ENCODE assay signal across 8 cellular contexts in genomic region chr7:30026229-30027064, GRCh38. TPM values are rescaled to one million over a fixed set of nuclear protein-coding genes. Genes with fewer than 3 reads are reported as not detected.
A peak's percentile ranks its signal among the peaks of the same experiment; 100 is the strongest.
DNase-seq lines count a peak whose midpoint lies in the region; ATAC-seq, FAIRE-seq and TF ChIP-seq lines count a peak whose summit lies in the region.

TSS of gene FKBP14 (minus strand) at chr7:30026702. CDS start at chr7:30026508, 194 bp downstream.

- DNase-seq in NCI-H1694 (lab: John Stamatoyannopoulos, UW) (peak; percentile 99), astrocyte (ENCODE audit: low read depth) (peak; percentile 100), right cardiac atrium (peak; percentile 97 to 99 (median 98)), psoas muscle (peak; percentile 97 to 98), urothelium cell line (ENCODE audit: low spot score) (peak; percentile 99)
- peak; percentile 91 for DNase-seq in T-helper 2 cell treated with Interferon-gamma antibody and Interleukin-4, amounts not matched to agents 5 μg/mL and 100 μg/mL, for 36 hours (ENCODE audit: low spot score)

- peak within 1 kb of the TSS; percentile 92 for H3K9ac ChIP-seq in astrocyte (ENCODE audit: low read length)

- TF ChIP-seq CTCF in astrocyte (IDR thresholded peaks at IDR 0.05; ENCODE audit: insufficient read depth, low read depth, low read length), result no peak
- TF ChIP-seq CTCF in psoas muscle (IDR thresholded peaks at IDR 0.05), result no peak

- H3K27me3 ChIP-seq in astrocyte (ENCODE audit: insufficient read depth, low read length), result no peaks in the 10 kb centered on the region
- no peaks in the 10 kb centered on the region for H3K27me3 ChIP-seq in right cardiac atrium (ENCODE audit: control insufficient read depth, insufficient read depth)
- H3K27me3 ChIP-seq in psoas muscle (ENCODE audit: insufficient read depth in 3 of 3, low read length in 2 of 3), result no peaks in the 10 kb centered on the region

- H4K20me1 ChIP-seq in astrocyte (ENCODE audit: insufficient read depth, low read length), result peaks cover 59% of the 10 kb centered on the region

- peak; percentile 69 for ATAC-seq in GM18499 (IDR thresholded peaks at IDR 0.05; ENCODE audit: insufficient read depth, unreplicated experiment)
- peak; percentile 77 for ATAC-seq in HG02885 (IDR thresholded peaks at IDR 0.05; ENCODE audit: poor library complexity, unreplicated experiment)
- ATAC-seq in right cardiac atrium, result peak; percentile 96
- peak; percentile 92 to 97 (median 93) for ATAC-seq in psoas muscle

- peak within 1 kb of the TSS; percentile 98 for H3K4me3 ChIP-seq in astrocyte (ENCODE audit: insufficient read depth, low read depth, low read length)
- H3K4me3 ChIP-seq in right cardiac atrium (ENCODE audit: low read length), result peak within 1 kb of the TSS; percentile 96
- peak within 1 kb of the TSS; percentile 94 for H3K4me3 ChIP-seq in psoas muscle

- no peak within 1 kb of the TSS for H3K4me3 Mint-ChIP-seq in T-helper 2 cell treated with Interferon-gamma antibody and Interleukin-4, amounts not matched to agents 5 μg/mL and 100 μg/mL, for 36 hours
- peak within 1 kb of the TSS; percentile 99 for H3K4me3 Mint-ChIP-seq in astrocyte (ENCODE audit: unreplicated experiment)

- peak within 1 kb of the TSS; percentile 86 for H3K4me2 ChIP-seq in astrocyte (ENCODE audit: low read length)

- H3K79me2 ChIP-seq in astrocyte (ENCODE audit: insufficient read depth, low read length), result peaks cover 78% of the 10 kb centered on the region

- H3K36me3 ChIP-seq in astrocyte (ENCODE audit: insufficient read depth, low read length) (no peaks in the 10 kb centered on the region), psoas muscle (ENCODE audit: insufficient read depth in 1 of 2, low read depth in 1 of 2) (no peaks in the 10 kb centered on the region)

- no peaks in the 10 kb centered on the region for H3K9me3 ChIP-seq in astrocyte (ENCODE audit: insufficient read depth, low read depth, low read length)
- H3K9me3 ChIP-seq in right cardiac atrium (ENCODE audit: control insufficient read depth, low read length), result no peaks in the 10 kb centered on the region
- H3K9me3 ChIP-seq in psoas muscle, result no peaks in the 10 kb centered on the region

- H3K27ac Mint-ChIP-seq in T-helper 2 cell treated with Interferon-gamma antibody and Interleukin-4, amounts not matched to agents 5 μg/mL and 100 μg/mL, for 36 hours, result peak within 1 kb of the TSS; percentile 89
- peak within 1 kb of the TSS; percentile 89 for H3K27ac Mint-ChIP-seq in astrocyte (ENCODE audit: unreplicated experiment)

- peaks cover 3% of the 10 kb centered on the region for H3K36me3 Mint-ChIP-seq in T-helper 2 cell treated with Interferon-gamma antibody and Interleukin-4, amounts not matched to agents 5 μg/mL and 100 μg/mL, for 36 hours (ENCODE audit: low read depth)
- H3K36me3 Mint-ChIP-seq in astrocyte (ENCODE audit: low read depth, unreplicated experiment), result peaks cover 5% of the 10 kb centered on the region

- H3K4me1 ChIP-seq in astrocyte (ENCODE audit: insufficient read depth, low read length), result peaks cover 30% of the 10 kb centered on the region
- H3K4me1 ChIP-seq in right cardiac atrium (ENCODE audit: control insufficient read depth, insufficient read depth, low read length), result no peaks in the 10 kb centered on the region
- H3K4me1 ChIP-seq in psoas muscle, result peaks cover 26% of the 10 kb centered on the region

- no peaks in the 10 kb centered on the region for H3K9me3 Mint-ChIP-seq in T-helper 2 cell treated with Interferon-gamma antibody and Interleukin-4, amounts not matched to agents 5 μg/mL and 100 μg/mL, for 36 hours
- no peaks in the 10 kb centered on the region for H3K9me3 Mint-ChIP-seq in astrocyte (ENCODE audit: unreplicated experiment)

- H3K27ac ChIP-seq in astrocyte (ENCODE audit: low read depth, low read length) (peak within 1 kb of the TSS; percentile 91), right cardiac atrium (ENCODE audit: low read length) (peak within 1 kb of the TSS; percentile 88), psoas muscle (peak within 1 kb of the TSS; percentile 94)

- FAIRE-seq in astrocyte (lab: Jason Lieb, UNC) (no peak), urothelium cell line (lab: Jason Lieb, UNC) (no peak)

- H3K4me1 Mint-ChIP-seq in T-helper 2 cell treated with Interferon-gamma antibody and Interleukin-4, amounts not matched to agents 5 μg/mL and 100 μg/mL, for 36 hours (ENCODE audit: low read depth), result peaks cover 25% of the 10 kb centered on the region
- peaks cover 23% of the 10 kb centered on the region for H3K4me1 Mint-ChIP-seq in astrocyte (ENCODE audit: low read depth, unreplicated experiment)

- WGBS in right cardiac atrium, result under 1% methylated on average over 35 of the region's 35 CpGs
- 0% methylated on average over 35 of the region's 35 CpGs for WGBS in psoas muscle, 3 donors

- H3K27me3 Mint-ChIP-seq in T-helper 2 cell treated with Interferon-gamma antibody and Interleukin-4, amounts not matched to agents 5 μg/mL and 100 μg/mL, for 36 hours (ENCODE audit: low read depth), result no peaks in the 10 kb centered on the region
- H3K27me3 Mint-ChIP-seq in astrocyte (ENCODE audit: low read depth, unreplicated experiment), result no peaks in the 10 kb centered on the region

- intact Hi-C loops in right cardiac atrium (cut with DNase I) (no loop called here), psoas muscle (cut with DNase I) (loop anchor here in 1 of 2 donors (5.0 kb wide), 2 partner anchors 36 to 219 kb away; partner anchors contain the start of gene WIPF3)

- peak within 1 kb of the TSS; percentile 90 for H2AFZ ChIP-seq in astrocyte (ENCODE audit: low read depth, low read length)

RNA-seq across cellular contexts. Expression of gene FKBP14, which starts in this region (rescaled TPM):
- total RNA-seq in astrocyte (100 and 123 TPM in 2 replicates), right cardiac atrium (10 to 100 TPM; 11.8 to 23.6 (median 13.8) TPM), psoas muscle (1 to 10 TPM; 4.1 to 5.0 (median 4.5) TPM)
- polyA plus RNA-seq in right cardiac atrium (3.8 TPM), psoas muscle (1 to 10 TPM in 2 of 3 donors, under 1 TPM in 1; 0.97 to 4.6 (median 2.6) TPM)

Comparison
In these comparisons a context has a peak if more than half of its experiments do, and no peak if none do; other contexts are left out.
1. Peak in every context shown above with its lines: DNase-seq, ATAC-seq, H3K4me3 ChIP-seq and H3K27ac ChIP-seq.